In the genomic region with DNA sequence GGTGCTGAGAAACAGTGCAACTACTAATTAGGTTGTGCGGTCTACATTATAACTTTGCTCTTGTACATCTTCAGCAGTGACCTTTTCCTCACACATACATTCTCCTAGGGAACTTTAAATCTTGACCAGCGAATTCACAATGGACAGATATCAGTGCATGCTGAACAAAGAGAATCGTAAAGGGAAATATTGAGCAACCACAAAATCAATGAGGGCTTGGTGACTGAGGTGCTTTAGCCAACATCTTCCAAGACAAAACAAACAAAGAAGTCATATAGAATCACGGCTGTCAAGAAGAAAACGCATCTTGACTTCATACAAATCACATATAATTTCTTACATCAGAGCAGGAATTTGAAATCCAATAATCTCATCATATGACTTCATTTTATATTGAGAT, we compare ENCODE assay signal across 1 cellular context.
TF ChIP-seq lines count a peak whose summit lies in the region.

No MANE protein-coding gene starts in this region.

TF ChIP-seq in HepG2, 621 proteins besides CTCF, POLR2A, EP300 and RAD21:
- TF ChIP-seq, protein P1, sequence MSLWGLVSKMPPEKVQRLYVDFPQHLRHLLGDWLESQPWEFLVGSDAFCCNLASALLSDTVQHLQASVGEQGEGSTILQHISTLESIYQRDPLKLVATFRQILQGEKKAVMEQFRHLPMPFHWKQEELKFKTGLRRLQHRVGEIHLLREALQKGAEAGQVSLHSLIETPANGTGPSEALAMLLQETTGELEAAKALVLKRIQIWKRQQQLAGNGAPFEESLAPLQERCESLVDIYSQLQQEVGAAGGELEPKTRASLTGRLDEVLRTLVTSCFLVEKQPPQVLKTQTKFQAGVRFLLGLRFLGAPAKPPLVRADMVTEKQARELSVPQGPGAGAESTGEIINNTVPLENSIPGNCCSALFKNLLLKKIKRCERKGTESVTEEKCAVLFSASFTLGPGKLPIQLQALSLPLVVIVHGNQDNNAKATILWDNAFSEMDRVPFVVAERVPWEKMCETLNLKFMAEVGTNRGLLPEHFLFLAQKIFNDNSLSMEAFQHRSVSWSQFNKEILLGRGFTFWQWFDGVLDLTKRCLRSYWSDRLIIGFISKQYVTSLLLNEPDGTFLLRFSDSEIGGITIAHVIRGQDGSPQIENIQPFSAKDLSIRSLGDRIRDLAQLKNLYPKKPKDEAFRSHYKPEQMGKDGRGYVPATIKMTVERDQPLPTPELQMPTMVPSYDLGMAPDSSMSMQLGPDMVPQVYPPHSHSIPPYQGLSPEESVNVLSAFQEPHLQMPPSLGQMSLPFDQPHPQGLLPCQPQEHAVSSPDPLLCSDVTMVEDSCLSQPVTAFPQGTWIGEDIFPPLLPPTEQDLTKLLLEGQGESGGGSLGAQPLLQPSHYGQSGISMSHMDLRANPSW (CRISPR knock-in tag; IDR thresholded peaks at IDR 0.05; ENCODE audit: borderline replicate concordance): no peak
- TF ChIP-seq ZNF777 (CRISPR knock-in tag; IDR thresholded peaks at IDR 0.05) (no peak), NFYC (CRISPR knock-in tag; IDR thresholded peaks at IDR 0.05) (no peak), ESRRA (CRISPR knock-in tag; IDR thresholded peaks at IDR 0.05; ENCODE audit: low read depth) (no peak), HOXD1 (CRISPR knock-in tag; IDR thresholded peaks at IDR 0.05) (no peak), SOX6 (IDR thresholded peaks at IDR 0.05) (no peak), SOX6 (CRISPR knock-in tag; IDR thresholded peaks at IDR 0.05) (peak; percentile 26; the same call in 1 of the 2 replicates), RNF2 (conservative IDR thresholded peaks at IDR 0.05; ENCODE audit: low read depth) (no peak), ZMYM4 (CRISPR knock-in tag; IDR thresholded peaks at IDR 0.05) (peak; percentile 51; the same call in 1 of the 2 replicates), ZNF776 (CRISPR knock-in tag; IDR thresholded peaks at IDR 0.05) (no peak), ZNF570 (CRISPR knock-in tag; IDR thresholded peaks at IDR 0.05; ENCODE audit: borderline replicate concordance) (no peak), HHEX (CRISPR knock-in tag; IDR thresholded peaks at IDR 0.05) (no peak), DBP (CRISPR knock-in tag; IDR thresholded peaks at IDR 0.05; ENCODE audit: not compliant biosample characterization) (no peak), RFX3 (CRISPR knock-in tag; IDR thresholded peaks at IDR 0.05) (no peak), ONECUT2 (CRISPR knock-in tag; IDR thresholded peaks at IDR 0.05) (peak; percentile 55; the same call in 1 of the 2 replicates), MXD4 (CRISPR knock-in tag; IDR thresholded peaks at IDR 0.05) (no peak), NONO (IDR thresholded peaks at IDR 0.05) (no peak), NONO (CRISPR knock-in tag; conservative IDR thresholded peaks at IDR 0.05) (no peak), ISL2 (CRISPR knock-in tag; IDR thresholded peaks at IDR 0.05) (no peak), POGZ (CRISPR knock-in tag; IDR thresholded peaks at IDR 0.05) (0 out of 2 replicates have a peak, but pooled peaks have one; percentile 43), GLI4 (CRISPR knock-in tag; IDR thresholded peaks at IDR 0.05; ENCODE audit: borderline replicate concordance) (no peak), CEBPB (IDR thresholded peaks at IDR 0.05; ENCODE audit: borderline replicate concordance, low read depth, low read length) (0 out of 2 replicates have a peak, but pooled peaks have one; percentile 19), ZNF567 (CRISPR knock-in tag; IDR thresholded peaks at IDR 0.05; ENCODE audit: borderline replicate concordance) (no peak), ZZZ3 (CRISPR knock-in tag; IDR thresholded peaks at IDR 0.05; ENCODE audit: borderline replicate concordance) (no peak)
- TF ChIP-seq, protein P2, sequence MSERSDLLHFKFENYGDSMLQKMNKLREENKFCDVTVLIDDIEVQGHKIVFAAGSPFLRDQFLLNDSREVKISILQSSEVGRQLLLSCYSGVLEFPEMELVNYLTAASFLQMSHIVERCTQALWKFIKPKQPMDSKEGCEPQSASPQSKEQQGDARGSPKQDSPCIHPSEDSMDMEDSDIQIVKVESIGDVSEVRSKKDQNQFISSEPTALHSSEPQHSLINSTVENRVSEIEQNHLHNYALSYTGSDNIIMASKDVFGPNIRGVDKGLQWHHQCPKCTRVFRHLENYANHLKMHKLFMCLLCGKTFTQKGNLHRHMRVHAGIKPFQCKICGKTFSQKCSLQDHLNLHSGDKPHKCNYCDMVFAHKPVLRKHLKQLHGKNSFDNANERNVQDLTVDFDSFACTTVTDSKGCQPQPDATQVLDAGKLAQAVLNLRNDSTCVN (CRISPR knock-in tag; IDR thresholded peaks at IDR 0.05; ENCODE audit: borderline replicate concordance): no peak
